Comparison of ENCODE assay signal across 24 cellular contexts in genomic region chr1:47786301-47786700, GRCh38.
"Had no signal": no experiment of that assay in that cellular context is flagged by ENCODE, and none has a peak within 500 bp of the region (broad histone marks: within the 10 kb centered on the region; RNA-seq: fewer than 3 reads in every experiment).

No MANE protein-coding gene starts in this region.

- H3K9me3 ChIP-seq: breast epithelium, esophagus squamous epithelium, stomach, tibial nerve had no signal

- DNase-seq: activated B cell treated with CpG ODN at 0.5 μM for 24 hours; activated CD4-positive, alpha-beta T cell treated with anti-CD3 and anti-CD28 coated beads, Interleukin-2, amount 50 U/mL, for 1 hour; activated CD8-positive, alpha-beta T cell treated with anti-CD3 and anti-CD28 coated beads for 36 hours; activated gamma-delta T cell treated with Interleukin-2 at 50 U/mL for 16 hours; activated naive CD4-positive, alpha-beta T cell treated with anti-CD3 and anti-CD28 coated beads, Interleukin-2, amount 50 U/mL, for 16 hours; activated T-cell treated with anti-CD3 and anti-CD28 coated beads, Interleukin-2, amount 50 U/mL, for 4 hours; amniotic stem cell; dermis blood vessel endothelial cell; effector CD4-positive, alpha-beta T cell; esophagus squamous epithelium; glutamatergic neuron; islet precursor cell; naive thymus-derived CD4-positive, alpha-beta T cell; stimulated activated CD4-positive, alpha-beta T cell treated with anti-CD3 and anti-CD28 coated beads, Interleukin-15, amount 100 ng/mL, for 24 hours; stimulated activated CD4-positive, alpha-beta T cell treated with anti-CD3 and anti-CD28 coated beads, Interleukin-2, amount 100 ng/mL, for 24 hours; stimulated activated naive B cell treated with anti-CD40 and anti-IgM and Interleukin-4, amounts not matched to agents 10 μg/mL and 1 μg/mL and 100 μg/mL, for 72 hours; stomach; T-helper 2 cell had no signal

- H3K9ac ChIP-seq: neural progenitor cell had no signal

- H3K27ac ChIP-seq: breast epithelium, epithelial cell of prostate, hepatocyte, neural progenitor cell, stomach had no signal

- H3K36me3 ChIP-seq: breast epithelium, esophagus squamous epithelium, neural progenitor cell, stomach had no signal

- ATAC-seq: activated CD8-positive, alpha-beta T cell treated with anti-CD3 and anti-CD28 coated beads for 36 hours; activated T-cell treated with anti-CD3 and anti-CD28 coated beads, Interleukin-2, amount 50 U/mL, for 4 hours; activated T-helper 17 cell treated with anti-CD3 and anti-CD28 coated beads, Interleukin-2, amount 50 U/mL, for 72 hours; naive thymus-derived CD4-positive, alpha-beta T cell; stimulated activated naive B cell treated with anti-CD40 and anti-IgM and Interleukin-4, amounts not matched to agents 10 μg/mL and 1 μg/mL and 100 μg/mL, for 72 hours had no signal

- H3K4me1 ChIP-seq: breast epithelium had no signal

- H2AFZ ChIP-seq: hepatocyte had no signal

- H3K4me2 ChIP-seq: hepatocyte, neural progenitor cell had no signal

- H3K79me2 ChIP-seq: hepatocyte had no signal

- H3K27me3 ChIP-seq: breast epithelium, esophagus squamous epithelium, hepatocyte, neural progenitor cell, stomach, tibial nerve had no signal

- H3K4me3 ChIP-seq: breast epithelium, esophagus squamous epithelium, hepatocyte, neural progenitor cell, stomach, tibial nerve had no signal
